8 cellular contexts compared by ENCODE assay signal in the genomic region with DNA sequence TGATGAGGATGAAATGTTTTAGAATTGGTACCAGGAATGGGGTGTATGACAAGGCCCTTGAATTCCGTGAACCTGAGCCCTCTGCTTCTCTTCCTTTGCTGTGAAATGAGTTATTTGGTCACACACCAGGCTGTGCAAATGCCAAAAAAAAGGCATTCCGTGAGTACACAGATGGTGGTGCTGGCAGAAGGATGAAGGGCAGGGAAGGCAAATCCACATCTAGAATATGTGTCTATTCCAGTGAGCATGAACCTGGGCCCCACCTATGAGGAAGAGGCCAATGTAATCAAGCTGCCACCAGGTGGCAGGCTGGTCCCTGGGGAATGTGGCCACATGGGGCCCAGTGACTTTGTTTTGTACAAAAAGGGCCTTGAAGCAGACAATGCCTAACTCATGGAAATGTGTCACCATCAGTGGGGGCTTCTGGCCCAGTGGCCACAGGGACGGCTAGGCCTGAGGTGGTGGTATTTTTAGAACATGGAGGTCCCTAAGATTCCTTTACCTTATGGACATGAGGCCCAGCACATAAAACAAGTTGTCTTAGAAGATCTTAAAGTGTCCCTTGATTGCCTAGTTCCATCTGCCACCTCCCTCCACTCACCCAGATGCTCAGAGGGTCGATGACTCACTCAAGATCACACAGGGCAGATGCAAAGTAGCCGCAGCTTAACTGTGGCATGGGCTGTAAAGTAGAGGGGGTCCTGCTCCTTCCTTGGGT. TPM values are rescaled to one million over a fixed set of nuclear protein-coding genes. Genes with fewer than 3 reads are reported as not detected.
DNase-seq lines count a peak whose midpoint lies in the region; ATAC-seq, FAIRE-seq and TF ChIP-seq lines count a peak whose summit lies in the region.

No MANE protein-coding gene starts in this region.

- TF ChIP-seq CTCF in A549 (IDR thresholded peaks at IDR 0.05) (peak; percentile 43; the same call in 2 of the 3 replicates), GM12875 (IDR thresholded peaks at IDR 0.05; ENCODE audit: borderline replicate concordance, insufficient read depth, low read depth, low read length) (peak; percentile 88), colonic mucosa (IDR thresholded peaks at IDR 0.05) (peak; percentile 90)

- no peaks in the 10 kb centered on the region; the same call in 2 of the 3 replicates for H3K4me1 ChIP-seq in A549
- H3K4me1 ChIP-seq in colonic mucosa, result peaks cover 5% of the 10 kb centered on the region

- no peak for FAIRE-seq in A549 (lab: Jason Lieb, UNC)

- CTCF ChIA-PET in A549 (lab: Yijun Ruan, JAX), result interaction anchor here (0.7 to 4.4 kb wide), 10 partner anchors 12 to 145 kb away, joined by 3 to 37 read pairs (median 4); partner anchors contain the start of gene CASTOR1
- CTCF ChIA-PET in activated CD4-positive, alpha-beta T cell treated with anti-CD3 and anti-CD28 coated beads, Interleukin-2, amount 10 ng/mL, durations not matched to agents 7 days and 5 days (lab: Charles Lee), result interaction anchor here (0.7 to 4.9 kb wide), 21 partner anchors 11 to 291 kb away, joined by 3 to 57 read pairs (median 4); partner anchors contain the start of genes CASTOR1, MTFP1 and TBC1D10A

- 0 out of 6 replicates have a peak overlapping the region, but pooled peaks of 1 of the 2 experiments have one; percentile 2 for H3K27ac ChIP-seq in A549
- no peak overlapping the region for H3K27ac ChIP-seq in colonic mucosa

- DNase-seq in A549 (ENCODE audit: low read depth in 1 of 2, low spot score in 1 of 2), result peak; percentile 44 to 68
- peak; percentile 77 for DNase-seq in NCI-H524 treated with DMSO at 0.1 percent for 48 hours (lab: John Stamatoyannopoulos, UW)
- DNase-seq in activated CD4-positive, alpha-beta T cell treated with anti-CD3 and anti-CD28 coated beads, Interleukin-2, amount 10 ng/mL, durations not matched to agents 7 days and 5 days, result peak; percentile 84
- peak; percentile 78 for DNase-seq in colonic mucosa
- DNase-seq in memory B cell (ENCODE audit: low spot score in 2 of 2), result peak; percentile 78 to 84
- peak; percentile 45 to 66 for DNase-seq in stimulated activated CD8-positive, alpha-beta memory T cell treated with anti-CD3 and anti-CD28 coated beads, Interleukin-4, amount 100 ng/mL, for 1 hour (ENCODE audit: low read depth in 2 of 2, low spot score in 1 of 2)
- DNase-seq in NCI-H1930 (lab: John Stamatoyannopoulos, UW), result no peak

- POLR2A ChIA-PET in A549 (lab: Yijun Ruan, JAX), result no interaction called here
- POLR2A ChIA-PET in activated CD4-positive, alpha-beta T cell treated with anti-CD3 and anti-CD28 coated beads, Interleukin-2, amount 10 ng/mL, durations not matched to agents 7 days and 5 days (lab: Charles Lee), result interaction anchor here (0.7 kb wide), 1 partner anchor 93 kb away, joined by 3 read pairs; no protein-coding TSS in a partner anchor

- no peaks in the 10 kb centered on the region for H3K36me3 ChIP-seq in colonic mucosa

- TF ChIP-seq RAD21 in A549 (conservative IDR thresholded peaks at IDR 0.05 in 1 of 2, IDR thresholded peaks at IDR 0.05 in 1 of 2), result peak in 1 of 2 experiments; percentile 68; a peak in 3 of 5 replicates

- H3K27me3 Mint-ChIP-seq in activated CD4-positive, alpha-beta T cell treated with anti-CD3 and anti-CD28 coated beads, Interleukin-2, amount 10 ng/mL, durations not matched to agents 7 days and 5 days, result no peaks in the 10 kb centered on the region
- peaks cover 6% of the 10 kb centered on the region for H3K27me3 Mint-ChIP-seq in memory B cell

- no peak for TF ChIP-seq POLR2A in A549 (IDR thresholded peaks at IDR 0.05; ENCODE audit: low read length)

- no peak overlapping the region for H3K4me3 ChIP-seq in A549
- H3K4me3 ChIP-seq in GM12875 (ENCODE audit: low read depth, low read length), result no peak overlapping the region
- no peak overlapping the region for H3K4me3 ChIP-seq in colonic mucosa

- 75% methylated on average over 5 of the region's 5 CpGs for WGBS in A549 (ENCODE audit: missing lambda C conversion rate)

- H3K4me3 Mint-ChIP-seq in activated CD4-positive, alpha-beta T cell treated with anti-CD3 and anti-CD28 coated beads, Interleukin-2, amount 10 ng/mL, durations not matched to agents 7 days and 5 days, result no peak overlapping the region
- H3K4me3 Mint-ChIP-seq in memory B cell, result peak overlapping the region; percentile 27

- H3K4me2 ChIP-seq in A549, result no peak overlapping the region

- no peak overlapping the region for H3K9ac ChIP-seq in colonic mucosa (ENCODE audit: low read depth in 2 of 2, low read length in 2 of 2)

- TF ChIP-seq EP300 in A549 (IDR thresholded peaks at IDR 0.05), result no peak

- ATAC-seq in A549 (peak in 1 of 2 experiments; percentile 26; a peak in 1 of 6 replicates), memory B cell (ENCODE audit: low read depth) (peak; percentile 66)

- H3K4me1 Mint-ChIP-seq in activated CD4-positive, alpha-beta T cell treated with anti-CD3 and anti-CD28 coated beads, Interleukin-2, amount 10 ng/mL, durations not matched to agents 7 days and 5 days, result peaks cover 52% of the 10 kb centered on the region
- H3K4me1 Mint-ChIP-seq in memory B cell, result peaks cover 28% of the 10 kb centered on the region

- no peaks in the 10 kb centered on the region for H3K36me3 Mint-ChIP-seq in activated CD4-positive, alpha-beta T cell treated with anti-CD3 and anti-CD28 coated beads, Interleukin-2, amount 10 ng/mL, durations not matched to agents 7 days and 5 days (ENCODE audit: low read depth)
- H3K36me3 Mint-ChIP-seq in memory B cell, result no peaks in the 10 kb centered on the region

- H3K27me3 ChIP-seq in colonic mucosa, result no peaks in the 10 kb centered on the region

- intact Hi-C loops in colonic mucosa (cut with DNase I), result loop anchor here (2.0 to 5.0 kb wide), 2 partner anchors 36 to 94 kb away; partner anchors contain the start of gene MTFP1

- H3K9me3 ChIP-seq in A549, result peaks cover 11% of the 10 kb centered on the region; the same call in 2 of the 3 replicates
- no peaks in the 10 kb centered on the region for H3K9me3 ChIP-seq in colonic mucosa

- H3K27ac Mint-ChIP-seq in activated CD4-positive, alpha-beta T cell treated with anti-CD3 and anti-CD28 coated beads, Interleukin-2, amount 10 ng/mL, durations not matched to agents 7 days and 5 days, result peak overlapping the region; percentile 80
- peak overlapping the region; percentile 81 for H3K27ac Mint-ChIP-seq in memory B cell

- H3K9me3 Mint-ChIP-seq in activated CD4-positive, alpha-beta T cell treated with anti-CD3 and anti-CD28 coated beads, Interleukin-2, amount 10 ng/mL, durations not matched to agents 7 days and 5 days, result no peaks in the 10 kb centered on the region
- no peaks in the 10 kb centered on the region for H3K9me3 Mint-ChIP-seq in memory B cell

TF ChIP-seq in A549, 52 proteins besides CTCF, POLR2A, EP300 and RAD21 (continues in another document):
- TF ChIP-seq SMC3 (IDR thresholded peaks at IDR 0.05), result 0 out of 3 replicates have a peak, but pooled peaks have one; percentile 32

RNA-seq across cellular contexts. Expression of gene RNF215, which starts 3.9 kb away (rescaled TPM):
- polyA plus RNA-seq in A549 (2011; rRNA removed), result 16.4 and 19.0 TPM in 2 replicates
- polyA plus RNA-seq in A549 (2012; cell fraction: cytosol; rRNA removed), result 17.3 and 20.9 TPM in 2 replicates
- 83.7 and 89.2 TPM in 2 replicates for polyA plus RNA-seq in A549 (2012; cell fraction: nucleus; rRNA removed)
- polyA plus RNA-seq in A549 (2017; fragmentation: RNase III; extraction: RNeasy Plus Mini Kit Qiagen cat#74134 plus additional on column Dnase treatment), result 18.4 to 23.5 TPM (median 19.5 TPM) in 3 replicates
- polyA minus RNA-seq in A549 (2011; rRNA and poly(A)+ RNA removed), result 33.8 and 36.3 TPM in 2 replicates
- total RNA-seq in activated CD4-positive, alpha-beta T cell treated with anti-CD3 and anti-CD28 coated beads, Interleukin-2, amount 10 ng/mL, durations not matched to agents 7 days and 5 days, result 1 to 10 TPM; 9.8 to 9.9 TPM
- total RNA-seq in colonic mucosa, result 1 to 10 TPM; 5.8 to 9.4 TPM

RNA-seq across cellular contexts. Expression of gene SEC14L2, which starts 5.7 kb away (rescaled TPM):
- polyA plus RNA-seq in A549 (2011; rRNA removed), result 12.5 and 12.8 TPM in 2 replicates
- polyA plus RNA-seq in A549 (2012; cell fraction: cytosol; rRNA removed), result 8.1 and 12.1 TPM in 2 replicates
- polyA plus RNA-seq in A549 (2012; cell fraction: nucleus; rRNA removed), result 14.0 and 14.9 TPM in 2 replicates
- 15.2 to 21.8 TPM (median 17.2 TPM) in 3 replicates for polyA plus RNA-seq in A549 (2017; fragmentation: RNase III; extraction: RNeasy Plus Mini Kit Qiagen cat#74134 plus additional on column Dnase treatment)
- polyA minus RNA-seq in A549 (2011; rRNA and poly(A)+ RNA removed), result 24.0 and 25.4 TPM in 2 replicates
- 10 to 100 TPM in 1 of 2 experiments, 1 to 10 TPM in 1; 7.6 to 10.5 TPM for total RNA-seq in activated CD4-positive, alpha-beta T cell treated with anti-CD3 and anti-CD28 coated beads, Interleukin-2, amount 10 ng/mL, durations not matched to agents 7 days and 5 days
- 10 to 100 TPM in 1 of 2 donors, 1 to 10 TPM in 1; 2.0 to 10.3 TPM for total RNA-seq in colonic mucosa

RNA-seq across cellular contexts. Expression of gene CCDC157, which starts 34.3 kb away (rescaled TPM):
- polyA plus RNA-seq in A549 (2011; rRNA removed), result 1.4 and 2.1 TPM in 2 replicates
- polyA plus RNA-seq in A549 (2012; cell fraction: cytosol; rRNA removed), result 2.8 and 3.7 TPM in 2 replicates
- polyA plus RNA-seq in A549 (2012; cell fraction: nucleus; rRNA removed), result 5.1 and 5.4 TPM in 2 replicates
- 2.1 to 2.6 TPM (median 2.5 TPM) in 3 replicates for polyA plus RNA-seq in A549 (2017; fragmentation: RNase III; extraction: RNeasy Plus Mini Kit Qiagen cat#74134 plus additional on column Dnase treatment)
- 1.0 and 1.2 TPM in 2 replicates for polyA minus RNA-seq in A549 (2011; rRNA and poly(A)+ RNA removed)
- 1 to 10 TPM; 3.5 to 4.3 TPM for total RNA-seq in activated CD4-positive, alpha-beta T cell treated with anti-CD3 and anti-CD28 coated beads, Interleukin-2, amount 10 ng/mL, durations not matched to agents 7 days and 5 days
- 1 to 10 TPM; 1.1 to 1.6 TPM for total RNA-seq in colonic mucosa

RNA-seq across cellular contexts. Expression of gene MTFP1, which starts 34.4 kb away (rescaled TPM):
- polyA plus RNA-seq in A549 (2011; rRNA removed), result 23.8 and 24.9 TPM in 2 replicates
- 63.0 and 82.2 TPM in 2 replicates for polyA plus RNA-seq in A549 (2012; cell fraction: cytosol; rRNA removed)
- polyA plus RNA-seq in A549 (2012; cell fraction: nucleus; rRNA removed), result 57.0 and 68.5 TPM in 2 replicates
- polyA plus RNA-seq in A549 (2017; fragmentation: RNase III; extraction: RNeasy Plus Mini Kit Qiagen cat#74134 plus additional on column Dnase treatment), result 50.3 to 52.5 TPM (median 52.0 TPM) in 3 replicates
- 14.3 and 14.9 TPM in 2 replicates for polyA minus RNA-seq in A549 (2011; rRNA and poly(A)+ RNA removed)
- 10 to 100 TPM; 34.5 to 40.0 TPM for total RNA-seq in activated CD4-positive, alpha-beta T cell treated with anti-CD3 and anti-CD28 coated beads, Interleukin-2, amount 10 ng/mL, durations not matched to agents 7 days and 5 days
- total RNA-seq in colonic mucosa, result 10 to 100 TPM; 39.7 to 55.1 TPM

RNA-seq across cellular contexts. Expression of gene SF3A1, which starts 34.4 kb away (rescaled TPM):
- polyA plus RNA-seq in A549 (2011; rRNA removed) (47.0 and 86.1 TPM in 2 replicates), A549 (2017; fragmentation: RNase III; extraction: RNeasy Plus Mini Kit Qiagen cat#74134 plus additional on column Dnase treatment) (45.4 to 57.9 TPM (median 48.6 TPM) in 3 replicates)
- polyA plus RNA-seq in A549 (2012; cell fraction: cytosol; rRNA removed), result 69.0 and 71.0 TPM in 2 replicates
- polyA plus RNA-seq in A549 (2012; cell fraction: nucleus; rRNA removed), result 132 and 142 TPM in 2 replicates
- 145 and 173 TPM in 2 replicates for polyA minus RNA-seq in A549 (2011; rRNA and poly(A)+ RNA removed)
- total RNA-seq in activated CD4-positive, alpha-beta T cell treated with anti-CD3 and anti-CD28 coated beads, Interleukin-2, amount 10 ng/mL, durations not matched to agents 7 days and 5 days, result 100 to 1,000 TPM; 247 to 279 TPM
- total RNA-seq in colonic mucosa, result 100 to 1,000 TPM; 151 to 194 TPM

Comparison
In these comparisons a context has a peak if more than half of its experiments do, and no peak if none do; other contexts are left out.
1. DNase-seq: peak in A549 (2 of 2), NCI-H524 treated with DMSO at 0.1 percent for 48 hours (single experiment), activated CD4-positive, alpha-beta T cell treated with anti-CD3 and anti-CD28 coated beads, Interleukin-2, amount 10 ng/mL, durations not matched to agents 7 days and 5 days (single experiment), colonic mucosa (single experiment), memory B cell (2 of 2) and stimulated activated CD8-positive, alpha-beta memory T cell treated with anti-CD3 and anti-CD28 coated beads, Interleukin-4, amount 100 ng/mL, for 1 hour (2 of 2); none in NCI-H1930 (0 of 2).
2. Peak in every context shown above with its lines, with median percentiles within 50 percentile points of each other: CTCF ChIP-seq.